In genomic region chr15:71410347-71410746, GRCh38 we compare ENCODE assay signal across 23 cellular contexts.
"Had no signal": no experiment of that assay in that cellular context is flagged by ENCODE, and none has a peak within 500 bp of the region (broad histone marks: within the 10 kb centered on the region; RNA-seq: fewer than 3 reads in every experiment).

No MANE protein-coding gene starts in this region.

- H3K4me1 ChIP-seq: foreskin keratinocyte, spleen had no signal

- H3K4me3 Mint-ChIP-seq: activated B cell treated with CpG ODN at 0.5 μM for 24 hours; activated CD4-positive, alpha-beta memory T cell treated with anti-CD3 and anti-CD28 coated beads for 36 hours; activated naive CD4-positive, alpha-beta T cell treated with anti-CD3 and anti-CD28 coated beads, Interleukin-2, amount 10 ng/mL, durations not matched to agents 7 days and 5 days; dendritic cell treated with granulocyte-macrophage colony-stimulating factor and Interleukin-4, amounts not matched to agents 40 ng/mL and 50 ng/mL, for 4 days; immature natural killer cell; memory B cell; naive thymus-derived CD4-positive, alpha-beta T cell; neural crest cell; T-helper 1 cell treated with Interleukin-12 subunit alpha and Interleukin-12 subunit beta and Interleukin-4 antibody, amounts not matched to agents 30 μg/mL and 1 μg/mL, for 36 hours had no signal

- H3K9me3 ChIP-seq: body of pancreas, spleen, testis, upper lobe of left lung had no signal

- H3K36me3 Mint-ChIP-seq: activated CD4-positive, alpha-beta memory T cell treated with anti-CD3 and anti-CD28 coated beads for 36 hours; activated naive CD4-positive, alpha-beta T cell treated with anti-CD3 and anti-CD28 coated beads, Interleukin-2, amount 10 ng/mL, durations not matched to agents 7 days and 5 days; immature natural killer cell; memory B cell; naive thymus-derived CD4-positive, alpha-beta T cell had no signal

- DNase-seq: activated B cell treated with CpG ODN at 0.5 μM for 24 hours; activated CD4-positive, alpha-beta memory T cell treated with anti-CD3 and anti-CD28 coated beads for 36 hours; activated CD4-positive, alpha-beta T cell treated with anti-CD3 and anti-CD28 coated beads for 4 hours; activated effector memory CD4-positive, alpha-beta T cell treated with anti-CD3 and anti-CD28 coated beads, Interleukin-2, amount 50 U/mL, for 16 hours; activated naive CD4-positive, alpha-beta T cell treated with anti-CD3 and anti-CD28 coated beads, Interleukin-2, amount 10 ng/mL, durations not matched to agents 7 days and 5 days; body of pancreas; effector CD8-positive, alpha-beta T cell; foreskin keratinocyte; immature natural killer cell; naive thymus-derived CD4-positive, alpha-beta T cell; occipital lobe; posterior cingulate gyrus; spleen; stimulated activated CD4-positive, alpha-beta T cell treated with anti-CD3 and anti-CD28 coated beads, Interleukin-4, amount 100 ng/mL, for 1 hour; stimulated activated naive CD4-positive, alpha-beta T cell; T1000; testis; upper lobe of left lung had no signal

- H3K27me3 ChIP-seq: body of pancreas, cardiac muscle cell, foreskin keratinocyte, testis, upper lobe of left lung had no signal

- H3K4me3 ChIP-seq: body of pancreas, cardiac muscle cell, spleen, testis, upper lobe of left lung had no signal

- H3K36me3 ChIP-seq: cardiac muscle cell, spleen, upper lobe of left lung had no signal

- H3K4me1 Mint-ChIP-seq: activated B cell treated with CpG ODN at 0.5 μM for 24 hours; activated naive CD4-positive, alpha-beta T cell treated with anti-CD3 and anti-CD28 coated beads, Interleukin-2, amount 10 ng/mL, durations not matched to agents 7 days and 5 days; immature natural killer cell; memory B cell; naive thymus-derived CD4-positive, alpha-beta T cell had no signal

- H3K9me3 Mint-ChIP-seq: activated B cell treated with CpG ODN at 0.5 μM for 24 hours; activated CD4-positive, alpha-beta memory T cell treated with anti-CD3 and anti-CD28 coated beads for 36 hours; activated naive CD4-positive, alpha-beta T cell treated with anti-CD3 and anti-CD28 coated beads, Interleukin-2, amount 10 ng/mL, durations not matched to agents 7 days and 5 days; dendritic cell treated with granulocyte-macrophage colony-stimulating factor and Interleukin-4, amounts not matched to agents 40 ng/mL and 50 ng/mL, for 4 days; immature natural killer cell; memory B cell; naive thymus-derived CD4-positive, alpha-beta T cell; neural crest cell; T-helper 1 cell treated with Interleukin-12 subunit alpha and Interleukin-12 subunit beta and Interleukin-4 antibody, amounts not matched to agents 30 μg/mL and 1 μg/mL, for 36 hours had no signal

- H3K27ac ChIP-seq: body of pancreas, cardiac muscle cell, foreskin keratinocyte, spleen, testis had no signal

- H3K27ac Mint-ChIP-seq: activated B cell treated with CpG ODN at 0.5 μM for 24 hours; activated CD4-positive, alpha-beta memory T cell treated with anti-CD3 and anti-CD28 coated beads for 36 hours; activated naive CD4-positive, alpha-beta T cell treated with anti-CD3 and anti-CD28 coated beads, Interleukin-2, amount 10 ng/mL, durations not matched to agents 7 days and 5 days; dendritic cell treated with granulocyte-macrophage colony-stimulating factor and Interleukin-4, amounts not matched to agents 40 ng/mL and 50 ng/mL, for 4 days; immature natural killer cell; memory B cell; naive thymus-derived CD4-positive, alpha-beta T cell; T-helper 1 cell treated with Interleukin-12 subunit alpha and Interleukin-12 subunit beta and Interleukin-4 antibody, amounts not matched to agents 30 μg/mL and 1 μg/mL, for 36 hours had no signal

- ATAC-seq: body of pancreas; foreskin keratinocyte; naive thymus-derived CD4-positive, alpha-beta T cell had no signal
